19 cellular contexts compared by ENCODE assay signal in genomic region chr21:31713115-31713514, GRCh38. TPM values are rescaled to one million over a fixed set of nuclear protein-coding genes. Genes with fewer than 3 reads are reported as not detected.
DNase-seq lines count a peak whose midpoint lies in the region; ATAC-seq, FAIRE-seq and TF ChIP-seq lines count a peak whose summit lies in the region.
"Had no signal": no experiment of that assay in that cellular context is flagged by ENCODE, and none has a peak within 500 bp of the region (broad histone marks: within the 10 kb centered on the region; RNA-seq: fewer than 3 reads in every experiment).

No MANE protein-coding gene starts in this region.

- peak overlapping the region; percentile 14 for H3K4me3 ChIP-seq in CD4-positive, CD25-positive, alpha-beta regulatory T cell (ENCODE audit: low read depth, low read length)
- no peak overlapping the region for H3K4me3 ChIP-seq in uterus
- H3K4me3 ChIP-seq: A549, HAP-1 had no signal

- CTCF ChIA-PET in CD4-positive, alpha-beta T cell (lab: Charles Lee) = no interaction called here

- POLR2A ChIA-PET in CD4-positive, alpha-beta T cell (lab: Charles Lee) = no interaction called here

- no peak for TF ChIP-seq CTCF in CD4-positive, alpha-beta T cell (IDR thresholded peaks at IDR 0.05)
- TF ChIP-seq CTCF in uterus (IDR thresholded peaks at IDR 0.05) = no peak

- TF ChIP-seq POLR2A in uterus (IDR thresholded peaks at IDR 0.05) = no peak

- peaks cover under 1% of the 10 kb centered on the region for H3K36me3 Mint-ChIP-seq in CD4-positive, CD25-positive, alpha-beta regulatory T cell
- H3K36me3 Mint-ChIP-seq in CD4-positive, alpha-beta T cell (ENCODE audit: low read depth) = no peaks in the 10 kb centered on the region
- H3K36me3 Mint-ChIP-seq in T-helper 17 cell (ENCODE audit: low read depth) = no peaks in the 10 kb centered on the region
- H3K36me3 Mint-ChIP-seq: CD8-positive, alpha-beta memory T cell had no signal

- no peaks in the 10 kb centered on the region for H3K27me3 Mint-ChIP-seq in CD4-positive, CD25-positive, alpha-beta regulatory T cell
- H3K27me3 Mint-ChIP-seq in CD4-positive, alpha-beta T cell = no peaks in the 10 kb centered on the region
- no peaks in the 10 kb centered on the region for H3K27me3 Mint-ChIP-seq in T-helper 17 cell
- H3K27me3 Mint-ChIP-seq: CD8-positive, alpha-beta memory T cell had no signal

- no peak overlapping the region for H3K27ac ChIP-seq in CD4-positive, CD25-positive, alpha-beta regulatory T cell (ENCODE audit: insufficient read depth, low read length, poor library complexity, severe bottlenecking)
- no peak overlapping the region for H3K27ac ChIP-seq in CD4-positive, alpha-beta T cell (ENCODE audit: low read depth, low read length)
- H3K27ac ChIP-seq in uterus = no peak overlapping the region
- H3K27ac ChIP-seq: A549, C4-2B, HL-60 had no signal

- no peaks in the 10 kb centered on the region for H3K27me3 ChIP-seq in CD4-positive, CD25-positive, alpha-beta regulatory T cell (ENCODE audit: control insufficient read depth, insufficient read depth, low read length)
- H3K27me3 ChIP-seq in CD4-positive, alpha-beta T cell (ENCODE audit: control insufficient read depth, insufficient read depth, low read length) = no peaks in the 10 kb centered on the region
- no peaks in the 10 kb centered on the region for H3K27me3 ChIP-seq in uterus
- H3K27me3 ChIP-seq: BE2C had no signal

- no peaks in the 10 kb centered on the region for H3K9me3 Mint-ChIP-seq in CD4-positive, CD25-positive, alpha-beta regulatory T cell
- no peaks in the 10 kb centered on the region for H3K9me3 Mint-ChIP-seq in CD4-positive, alpha-beta T cell
- H3K9me3 Mint-ChIP-seq: CD8-positive, alpha-beta memory T cell had no signal

- H3K4me1 ChIP-seq in CD4-positive, CD25-positive, alpha-beta regulatory T cell (ENCODE audit: control insufficient read depth, insufficient read depth, low read length, poor library complexity, severe bottlenecking) = peaks cover 44% of the 10 kb centered on the region
- H3K4me1 ChIP-seq in uterus = peaks cover 0 to 6% of the 10 kb centered on the region in 2 donors

- H3K4me3 Mint-ChIP-seq in CD4-positive, CD25-positive, alpha-beta regulatory T cell = peak overlapping the region in 3 of 4 donors; percentile 9 to 25 (median 23)
- peak overlapping the region; percentile 36 for H3K4me3 Mint-ChIP-seq in CD4-positive, alpha-beta T cell
- H3K4me3 Mint-ChIP-seq in T-helper 17 cell = no peak overlapping the region

- no peak for DNase-seq in CD4-positive, CD25-positive, alpha-beta regulatory T cell
- DNase-seq in CD4-positive, alpha-beta T cell = no peak
- DNase-seq in T-helper 17 cell (no peak), uterus (no peak), NCI-H1417 treated with DMSO at 0.1 percent for 48 hours (lab: John Stamatoyannopoulos, UW) (no peak), NCI-H774 (lab: John Stamatoyannopoulos, UW) (no peak), left lobe of liver (ENCODE audit: low spot score) (no peak)
- DNase-seq: BE2C; Caco-2; CD8-positive, alpha-beta memory T cell; DND-41; GDM1 had no signal

- H3K27ac Mint-ChIP-seq in CD4-positive, CD25-positive, alpha-beta regulatory T cell = peak overlapping the region in 2 of 3 donors; percentile 17 to 59
- H3K27ac Mint-ChIP-seq in CD4-positive, alpha-beta T cell = peak overlapping the region; percentile 28
- peak overlapping the region; percentile 75 for H3K27ac Mint-ChIP-seq in T-helper 17 cell

- no peaks in the 10 kb centered on the region for H3K36me3 ChIP-seq in CD4-positive, CD25-positive, alpha-beta regulatory T cell (ENCODE audit: control insufficient read depth, insufficient read depth, low read length)
- no peaks in the 10 kb centered on the region for H3K36me3 ChIP-seq in uterus
- H3K36me3 ChIP-seq: BE2C, HAP-1 had no signal

- FAIRE-seq in endometrium (lab: Jason Lieb, UNC) = peak; percentile 4
- FAIRE-seq: A549, GM12892, H1 had no signal

- no peak for ATAC-seq in CD4-positive, CD25-positive, alpha-beta regulatory T cell (ENCODE audit: low read depth in 2 of 2)
- ATAC-seq in CD4-positive, alpha-beta T cell (ENCODE audit: poor library complexity) = no peak
- ATAC-seq in T-helper 17 cell (no peak), left lobe of liver (no peak)
- ATAC-seq: A549 had no signal

- H3K9me3 ChIP-seq in CD4-positive, CD25-positive, alpha-beta regulatory T cell (ENCODE audit: control insufficient read depth in 2 of 2, low read length in 2 of 2) = no peaks in the 10 kb centered on the region
- no peaks in the 10 kb centered on the region for H3K9me3 ChIP-seq in CD4-positive, alpha-beta T cell (ENCODE audit: control insufficient read depth, low read length)
- H3K9me3 ChIP-seq in T-helper 17 cell (ENCODE audit: control insufficient read depth, low read length, poor library complexity, severe bottlenecking) (no peaks in the 10 kb centered on the region), uterus (no peaks in the 10 kb centered on the region)
- H3K9me3 ChIP-seq: A549, BE2C, Caco-2, HAP-1 had no signal

- intact Hi-C loops in CD4-positive, alpha-beta T cell (cut with DNase I, micrococcal nuclease) = no loop called here
- intact Hi-C loops in uterus (cut with DNase I; ENCODE audit: low total_unique reads) = no loop called here

- H3K4me1 Mint-ChIP-seq in CD4-positive, CD25-positive, alpha-beta regulatory T cell = peaks cover 63 to 95% (median 80%) of the 10 kb centered on the region in 4 donors
- peaks cover 92% of the 10 kb centered on the region for H3K4me1 Mint-ChIP-seq in CD4-positive, alpha-beta T cell (ENCODE audit: low read depth)
- peaks cover 61% of the 10 kb centered on the region for H3K4me1 Mint-ChIP-seq in T-helper 17 cell

RNA-seq across cellular contexts. Expression of gene SCAF4, which starts 18.8 kb away (rescaled TPM):
- 70.9 TPM for total RNA-seq in CD4-positive, CD25-positive, alpha-beta regulatory T cell
- polyA plus RNA-seq in CD4-positive, CD25-positive, alpha-beta regulatory T cell = 10 to 100 TPM; 15.8 to 20.6 (median 18.6) TPM
- 10 to 100 TPM; 56.1 to 57.8 TPM for total RNA-seq in CD4-positive, alpha-beta T cell
- total RNA-seq in T-helper 17 cell (10 to 100 TPM; 53.8 to 61.3 TPM), uterus (10 to 100 TPM in 3 of 4 donors, 1 to 10 TPM in 1; 4.9 to 50.5 (median 13.4) TPM), left lobe of liver (14.2 TPM)

RNA-seq across cellular contexts. Expression of gene SOD1, which starts 53.6 kb away (rescaled TPM):
- 164 TPM for total RNA-seq in CD4-positive, CD25-positive, alpha-beta regulatory T cell
- 100 to 1,000 TPM; 785 to 914 (median 844) TPM for polyA plus RNA-seq in CD4-positive, CD25-positive, alpha-beta regulatory T cell
- total RNA-seq in CD4-positive, alpha-beta T cell = 100 to 1,000 TPM; 158 to 161 TPM
- total RNA-seq in T-helper 17 cell (100 to 1,000 TPM; 124 to 143 TPM), uterus (100 to 1,000 TPM in 3 of 4 donors, 10 to 100 TPM in 1; 87.6 to 156 (median 140) TPM), left lobe of liver (595 TPM)
